Comparison of ENCODE assay signal across 22 cellular contexts in the genomic region with DNA sequence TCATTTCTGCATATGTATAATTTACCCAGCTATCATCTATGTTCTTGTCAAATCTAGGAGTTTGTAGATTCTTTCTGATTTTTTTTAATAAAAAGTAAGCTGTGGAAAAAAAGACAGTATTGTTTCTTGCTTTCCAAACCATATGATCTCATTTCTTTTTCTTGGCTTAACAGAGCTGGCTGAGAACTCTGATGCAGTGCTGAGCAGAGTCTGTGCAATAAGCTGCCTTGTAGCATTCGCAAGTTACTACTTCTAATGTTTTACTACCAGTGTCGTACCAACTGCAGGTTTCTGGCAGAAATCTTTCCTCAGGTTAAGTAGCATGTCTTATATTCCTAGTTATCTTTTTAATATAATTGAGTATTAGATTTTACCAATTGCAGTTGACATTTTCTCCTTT. TPM values are rescaled to one million over a fixed set of nuclear protein-coding genes. Genes with fewer than 3 reads are reported as not detected.
A peak's percentile ranks its signal among the peaks of the same experiment; 100 is the strongest.
DNase-seq lines count a peak whose midpoint lies in the region; ATAC-seq, FAIRE-seq and TF ChIP-seq lines count a peak whose summit lies in the region.
"Had no signal": no experiment of that assay in that cellular context is flagged by ENCODE, and none has a peak within 500 bp of the region (broad histone marks: within the 10 kb centered on the region; RNA-seq: fewer than 3 reads in every experiment).

No MANE protein-coding gene starts in this region.

- no peaks in the 10 kb centered on the region for H3K9me1 ChIP-seq in endothelial cell of umbilical vein (replicated peaks; ENCODE audit: control insufficient read depth, extremely low read depth, insufficient read depth, low read length)

- no peak for TF ChIP-seq CTCF in endothelial cell of umbilical vein (IDR thresholded peaks at IDR 0.05; ENCODE audit: extremely low read depth in 1 of 2, insufficient read depth in 1 of 2, low read depth in 1 of 2, low read length in 2 of 2)

- H3K9ac ChIP-seq in endothelial cell of umbilical vein (replicated peaks; ENCODE audit: extremely low read depth, insufficient read depth, low read length) = peak overlapping the region; percentile 66
- H3K9ac ChIP-seq: parathyroid adenoma had no signal

- intact Hi-C loops in endothelial cell of umbilical vein (cut with micrococcal nuclease) (loop anchor here (1.0 kb wide), 1 partner anchor 14 kb away; no protein-coding TSS in a partner anchor), aorta (cut with DNase I) (no loop called here)

- WGBS in aorta, 2 donors = 3% methylated on average over 2 of the region's 2 CpGs

- H3K9me3 ChIP-seq in endothelial cell of umbilical vein (replicated peaks; ENCODE audit: control insufficient read depth, insufficient read depth, low read length) = no peaks in the 10 kb centered on the region
- H3K9me3 ChIP-seq in aorta (ENCODE audit: control insufficient read depth, low read length) = no peaks in the 10 kb centered on the region
- no peaks in the 10 kb centered on the region for H3K9me3 ChIP-seq in HAP-1
- H3K9me3 ChIP-seq: esophagus muscularis mucosa, thyroid gland had no signal

- H3K36me3 ChIP-seq in endothelial cell of umbilical vein (ENCODE audit: control insufficient read depth in 2 of 2, extremely low read depth in 1 of 2, insufficient read depth in 2 of 2, low read length in 2 of 2) = peaks cover 0 to 2% of the 10 kb centered on the region in 2 experiments
- H3K36me3 ChIP-seq in aorta (ENCODE audit: control insufficient read depth in 1 of 2, insufficient read depth in 2 of 2, low read length in 1 of 2) = no peaks in the 10 kb centered on the region
- H3K36me3 ChIP-seq in HAP-1 (replicated peaks) = 0 out of 2 replicates have a peak, but pooled peaks cover 2% of the 10 kb centered on the region
- H3K36me3 ChIP-seq: esophagus muscularis mucosa, thyroid gland had no signal

- peaks cover 72% of the 10 kb centered on the region for H3K79me2 ChIP-seq in endothelial cell of umbilical vein (ENCODE audit: control insufficient read depth, insufficient read depth, low read length)

- no peak for ATAC-seq in activated naive CD8-positive, alpha-beta T cell treated with anti-CD3 and anti-CD28 coated beads, Interleukin-2, amount 10 ng/mL, durations not matched to agents 7 days and 5 days (ENCODE audit: low read depth)
- no peak for ATAC-seq in activated naive CD8-positive, alpha-beta T cell treated with anti-CD3 and anti-CD28 coated beads, Interleukin-2, amount 50 U/mL, for 24 hours
- peak; percentile 80 for ATAC-seq in aorta (ENCODE audit: low FRiP score)
- ATAC-seq: activated CD4-positive, CD25-positive, alpha-beta regulatory T cell treated with anti-CD3 and anti-CD28 coated beads, Interleukin-2, amount 50 U/mL, for 24 hours; activated CD8-positive, alpha-beta memory T cell treated with anti-CD3 and anti-CD28 coated beads, Interleukin-2, amount 10 ng/mL, durations not matched to agents 7 days and 5 days; GM23338 had no signal

- peak overlapping the region; percentile 87 for H3K4me2 ChIP-seq in endothelial cell of umbilical vein (ENCODE audit: insufficient read depth, low read length)

- H3K4me3 ChIP-seq in endothelial cell of umbilical vein (replicated peaks in 1 of 3; ENCODE audit: insufficient read depth in 1 of 3, low read depth in 1 of 3, low read length in 3 of 3) (no peak overlapping the region), aorta (ENCODE audit: low read length in 2 of 2) (no peak overlapping the region), HAP-1 (no peak overlapping the region)
- H3K4me3 ChIP-seq: esophagus muscularis mucosa, GM23338, thyroid gland had no signal

- no peak for DNase-seq in activated naive CD8-positive, alpha-beta T cell treated with anti-CD3 and anti-CD28 coated beads, Interleukin-2, amount 10 ng/mL, durations not matched to agents 7 days and 5 days
- no peak for DNase-seq in activated naive CD8-positive, alpha-beta T cell treated with anti-CD3 and anti-CD28 coated beads, Interleukin-2, amount 50 U/mL, for 24 hours
- peak; percentile 76 for DNase-seq in endothelial cell of umbilical vein (ENCODE audit: low read depth, low spot score)
- peak; percentile 54 for DNase-seq in iris pigment epithelial cell (ENCODE audit: low read depth)
- DNase-seq in aorta = no peak
- no peak for DNase-seq in cerebellar cortex (ENCODE audit: low spot score)
- no peak for DNase-seq in HAP-1 (ENCODE audit: low spot score in 2 of 2)
- DNase-seq in stimulated activated CD4-positive, alpha-beta T cell treated with anti-CD3 and anti-CD28 coated beads, Interleukin-1b, Interleukin-23, amount 100 ng/mL, for 48 hours = no peak
- DNase-seq: 8988T; activated CD8-positive, alpha-beta memory T cell treated with anti-CD3 and anti-CD28 coated beads, Interleukin-2, amount 10 ng/mL, durations not matched to agents 7 days and 5 days; DMS53; NCI-H2029 treated with DMSO at 0.1 percent for 48 hours; NCI-H524; SHP77 treated with DMSO at 0.1 percent for 48 hours; T-helper 2 cell; thyroid gland had no signal

- in situ Hi-C loops in HAP-1 (cut with MboI; ENCODE audit: low sequenced_read_pairs) = no loop called here

- no peaks in the 10 kb centered on the region for H3K27me3 Mint-ChIP-seq in activated naive CD8-positive, alpha-beta T cell treated with anti-CD3 and anti-CD28 coated beads, Interleukin-2, amount 10 ng/mL, durations not matched to agents 7 days and 5 days
- no peaks in the 10 kb centered on the region for H3K27me3 Mint-ChIP-seq in activated naive CD8-positive, alpha-beta T cell treated with anti-CD3 and anti-CD28 coated beads, Interleukin-2, amount 50 U/mL, for 24 hours
- H3K27me3 Mint-ChIP-seq: activated CD8-positive, alpha-beta memory T cell treated with anti-CD3 and anti-CD28 coated beads, Interleukin-2, amount 10 ng/mL, durations not matched to agents 7 days and 5 days had no signal

- H3K4me3 Mint-ChIP-seq in activated naive CD8-positive, alpha-beta T cell treated with anti-CD3 and anti-CD28 coated beads, Interleukin-2, amount 10 ng/mL, durations not matched to agents 7 days and 5 days = no peak overlapping the region
- no peak overlapping the region for H3K4me3 Mint-ChIP-seq in activated naive CD8-positive, alpha-beta T cell treated with anti-CD3 and anti-CD28 coated beads, Interleukin-2, amount 50 U/mL, for 24 hours
- H3K4me3 Mint-ChIP-seq: activated CD8-positive, alpha-beta memory T cell treated with anti-CD3 and anti-CD28 coated beads, Interleukin-2, amount 10 ng/mL, durations not matched to agents 7 days and 5 days; GM23338; IgD-negative memory B cell had no signal

- dilution Hi-C loops in endothelial cell of umbilical vein (cut with MboI; ENCODE audit: extremely low pct_ligation_motif_present, low sequenced_read_pairs) = no loop called here

- H2AFZ ChIP-seq in endothelial cell of umbilical vein (ENCODE audit: low read depth, low read length) = no peak overlapping the region
- H2AFZ ChIP-seq: GM23338, parathyroid adenoma had no signal

- no peaks in the 10 kb centered on the region for H3K9me3 Mint-ChIP-seq in activated naive CD8-positive, alpha-beta T cell treated with anti-CD3 and anti-CD28 coated beads, Interleukin-2, amount 10 ng/mL, durations not matched to agents 7 days and 5 days
- H3K9me3 Mint-ChIP-seq in activated naive CD8-positive, alpha-beta T cell treated with anti-CD3 and anti-CD28 coated beads, Interleukin-2, amount 50 U/mL, for 24 hours = no peaks in the 10 kb centered on the region
- H3K9me3 Mint-ChIP-seq: activated T-helper 2 cell treated with anti-CD3 and anti-CD28 coated beads, Interferon-gamma antibody, Interleukin-2, Interleukin-4, amounts not matched to agents 10 μg/mL and 5 μg/mL and 100 μg/mL, durations not matched to agents 14 hours and 24 hours and 36 hours; GM23338; IgD-negative memory B cell had no signal

- H3K4me1 ChIP-seq in endothelial cell of umbilical vein (ENCODE audit: control insufficient read depth, extremely low read depth, insufficient read depth, low read length) (peaks cover 27% of the 10 kb centered on the region), aorta (ENCODE audit: control insufficient read depth in 1 of 2, insufficient read depth in 2 of 2, low read length in 2 of 2) (peaks cover 0 to 1% of the 10 kb centered on the region in 2 donors), HAP-1 (peaks cover 7% of the 10 kb centered on the region)

- BruUV-seq in endothelial cell of umbilical vein (replicated peaks; lab: Mats Ljungman, UMichigan) = no TSS peak

- H3K4me1 Mint-ChIP-seq in activated naive CD8-positive, alpha-beta T cell treated with anti-CD3 and anti-CD28 coated beads, Interleukin-2, amount 10 ng/mL, durations not matched to agents 7 days and 5 days = peaks cover 52% of the 10 kb centered on the region
- H3K4me1 Mint-ChIP-seq in activated naive CD8-positive, alpha-beta T cell treated with anti-CD3 and anti-CD28 coated beads, Interleukin-2, amount 50 U/mL, for 24 hours = peaks cover 53% of the 10 kb centered on the region

- CTCF ChIA-PET in endothelial cell of umbilical vein (lab: Charles Lee) = interaction anchor here (0.7 to 4.1 kb wide), 16 partner anchors 9 to 330 kb away, joined by 3 to 28 read pairs (median 4); a partner anchor contains a TSS

- H3K27me3 ChIP-seq in endothelial cell of umbilical vein (ENCODE audit: control insufficient read depth in 2 of 2, insufficient read depth in 2 of 2, low read length in 2 of 2) = no peaks in the 10 kb centered on the region
- no peaks in the 10 kb centered on the region for H3K27me3 ChIP-seq in aorta (ENCODE audit: control insufficient read depth in 1 of 2, insufficient read depth in 2 of 2, low read length in 1 of 2)
- no peaks in the 10 kb centered on the region; the same call in 1 of the 2 replicates for H3K27me3 ChIP-seq in HAP-1 (ENCODE audit: low read depth)
- H3K27me3 ChIP-seq: esophagus muscularis mucosa, thyroid gland had no signal

- TF ChIP-seq POLR2A in endothelial cell of umbilical vein (IDR thresholded peaks at IDR 0.05; ENCODE audit: low read depth, low read length) = no peak

- peak overlapping the region; percentile 40 for H3K27ac Mint-ChIP-seq in activated naive CD8-positive, alpha-beta T cell treated with anti-CD3 and anti-CD28 coated beads, Interleukin-2, amount 10 ng/mL, durations not matched to agents 7 days and 5 days
- H3K27ac Mint-ChIP-seq in activated naive CD8-positive, alpha-beta T cell treated with anti-CD3 and anti-CD28 coated beads, Interleukin-2, amount 50 U/mL, for 24 hours = no peak overlapping the region
- H3K27ac Mint-ChIP-seq: GM23338, IgD-negative memory B cell had no signal

- peak; percentile 50 for FAIRE-seq in endothelial cell of umbilical vein (lab: Jason Lieb, UNC)

- peaks cover 26% of the 10 kb centered on the region for H3K36me3 Mint-ChIP-seq in activated naive CD8-positive, alpha-beta T cell treated with anti-CD3 and anti-CD28 coated beads, Interleukin-2, amount 10 ng/mL, durations not matched to agents 7 days and 5 days
- H3K36me3 Mint-ChIP-seq in activated naive CD8-positive, alpha-beta T cell treated with anti-CD3 and anti-CD28 coated beads, Interleukin-2, amount 50 U/mL, for 24 hours (ENCODE audit: low read depth) = peaks cover 3% of the 10 kb centered on the region
- H3K36me3 Mint-ChIP-seq: IgD-negative memory B cell had no signal

- H3K27ac ChIP-seq in endothelial cell of umbilical vein (ENCODE audit: insufficient read depth, low read depth, low read length) (peak overlapping the region; percentile 89), aorta (ENCODE audit: low read depth in 1 of 2, low read length in 2 of 2) (no peak overlapping the region)
- H3K27ac ChIP-seq: parathyroid adenoma, thyroid gland had no signal

- peaks cover 4% of the 10 kb centered on the region for H4K20me1 ChIP-seq in endothelial cell of umbilical vein (replicated peaks; ENCODE audit: control insufficient read depth, extremely low read depth, insufficient read depth, low read length)

- POLR2A ChIA-PET in activated naive CD8-positive, alpha-beta T cell treated with anti-CD3 and anti-CD28 coated beads, Interleukin-2, amount 10 ng/mL, durations not matched to agents 7 days and 5 days (lab: Charles Lee) = interaction anchor here (2.7 kb wide), 1 partner anchor 16 kb away, joined by 10 read pairs; a partner anchor contains a TSS
- POLR2A ChIA-PET in endothelial cell of umbilical vein (lab: Charles Lee) = interaction anchor here (0.6 to 2.2 kb wide), 3 partner anchors 15 to 301 kb away, joined by 3 to 12 read pairs (median 3); a partner anchor contains a TSS

RNA-seq across cellular contexts. Expression of a gene that starts 15.6 kb away (rescaled TPM):
- total RNA-seq in activated naive CD8-positive, alpha-beta T cell treated with anti-CD3 and anti-CD28 coated beads, Interleukin-2, amount 10 ng/mL, durations not matched to agents 7 days and 5 days = 10 to 100 TPM; 48.0 to 51.0 TPM
- total RNA-seq in endothelial cell of umbilical vein (201 and 236 TPM in 2 replicates), aorta (100 to 1,000 TPM; 165 to 178 TPM)
- polyA plus RNA-seq in endothelial cell of umbilical vein (40.3 and 50.3 TPM in 2 replicates), aorta (10 to 100 TPM; 19.3 to 78.6 TPM)
- 95.8 and 98.7 TPM in 2 replicates for polyA plus RNA-seq in endothelial cell of umbilical vein (2011; cell fraction: cytosol; rRNA removed)
- 211 and 231 TPM in 2 replicates for polyA plus RNA-seq in endothelial cell of umbilical vein (2011; cell fraction: nucleus; rRNA removed)
- polyA plus RNA-seq in endothelial cell of umbilical vein (2012) = 146 and 186 TPM in 2 replicates
- 94.2 and 103 TPM in 2 replicates for polyA minus RNA-seq in endothelial cell of umbilical vein
- 10.5 TPM for polyA minus RNA-seq in endothelial cell of umbilical vein (2011; cell fraction: cytosol; rRNA and poly(A)+ RNA removed)
- 62.3 and 92.5 TPM in 2 replicates for polyA minus RNA-seq in endothelial cell of umbilical vein (2011; cell fraction: nucleus; rRNA and poly(A)+ RNA removed)

RNA-seq across cellular contexts. Expression of a gene that starts 33.3 kb away (rescaled TPM):
- total RNA-seq in activated naive CD8-positive, alpha-beta T cell treated with anti-CD3 and anti-CD28 coated beads, Interleukin-2, amount 10 ng/mL, durations not matched to agents 7 days and 5 days = not detected
- total RNA-seq in endothelial cell of umbilical vein (not detected in 2 replicates), aorta (not detected)
- polyA plus RNA-seq in endothelial cell of umbilical vein (not detected in 2 replicates), aorta (not detected)
- not detected in 2 replicates for polyA plus RNA-seq in endothelial cell of umbilical vein (2011; cell fraction: cytosol; rRNA removed)
- polyA plus RNA-seq in endothelial cell of umbilical vein (2011; cell fraction: nucleus; rRNA removed) = not detected in 2 replicates
- polyA plus RNA-seq in endothelial cell of umbilical vein (2012) = not detected in 2 replicates
- not detected in 2 replicates for polyA minus RNA-seq in endothelial cell of umbilical vein
- not detected for polyA minus RNA-seq in endothelial cell of umbilical vein (2011; cell fraction: cytosol; rRNA and poly(A)+ RNA removed)
- polyA minus RNA-seq in endothelial cell of umbilical vein (2011; cell fraction: nucleus; rRNA and poly(A)+ RNA removed) = not detected in 2 replicates
- total RNA-seq: activated CD8-positive, alpha-beta memory T cell treated with anti-CD3 and anti-CD28 coated beads, Interleukin-2, amount 10 ng/mL, durations not matched to agents 7 days and 5 days; activated T-helper 2 cell treated with anti-CD3 and anti-CD28 coated beads, Interferon-gamma antibody, Interleukin-2, Interleukin-4, amounts not matched to agents 10 μg/mL and 5 μg/mL and 100 μg/mL, durations not matched to agents 14 hours and 24 hours and 36 hours; esophagus muscularis mucosa; GM23338 had no signal
- polyA plus RNA-seq: GM23338, IgD-negative memory B cell had no signal

Comparison
In these comparisons a context has a peak if more than half of its experiments do, and no peak if none do; other contexts are left out.
1. DNase-seq: peak in endothelial cell of umbilical vein (single experiment) and iris pigment epithelial cell (single experiment); none in activated naive CD8-positive, alpha-beta T cell treated with anti-CD3 and anti-CD28 coated beads, Interleukin-2, amount 10 ng/mL, durations not matched to agents 7 days and 5 days (single experiment), activated naive CD8-positive, alpha-beta T cell treated with anti-CD3 and anti-CD28 coated beads, Interleukin-2, amount 50 U/mL, for 24 hours (single experiment), aorta (0 of 2), cerebellar cortex (single experiment), HAP-1 (0 of 2) and stimulated activated CD4-positive, alpha-beta T cell treated with anti-CD3 and anti-CD28 coated beads, Interleukin-1b, Interleukin-23, amount 100 ng/mL, for 48 hours (single experiment).